In genomic region chr12:102479099-102479887, GRCh38 we compare ENCODE assay signal across 8 cellular contexts.
A peak's percentile ranks its signal among the peaks of the same experiment; 100 is the strongest.
DNase-seq lines count a peak whose midpoint lies in the region; ATAC-seq and TF ChIP-seq lines count a peak whose summit lies in the region.

No MANE protein-coding gene starts in this region.

- no peaks in the 10 kb centered on the region for H3K9me3 ChIP-seq in duodenal mucosa (ENCODE audit: control insufficient read depth in 1 of 2, low read length in 2 of 2)

- H3K36me3 ChIP-seq in duodenal mucosa (ENCODE audit: control insufficient read depth in 1 of 2, insufficient read depth in 2 of 2, low read length in 2 of 2) = no peaks in the 10 kb centered on the region
- H3K36me3 ChIP-seq in rectal smooth muscle tissue (ENCODE audit: control insufficient read depth, insufficient read depth, low read length) = no peaks in the 10 kb centered on the region

- H3K27ac ChIP-seq in duodenal mucosa (ENCODE audit: low read depth, low read length) (peak overlapping the region; percentile 50), rectal smooth muscle tissue (ENCODE audit: low read depth, low read length) (no peak overlapping the region)

- H3K4me3 ChIP-seq in duodenal mucosa (ENCODE audit: low read depth in 1 of 2, low read length in 2 of 2) = peak overlapping the region; percentile 51 to 55
- H3K4me3 ChIP-seq in rectal smooth muscle tissue (ENCODE audit: low read length) = peak overlapping the region; percentile 58

- DNase-seq in DMS79 treated with DMSO at 0.1 percent for 48 hours (lab: John Stamatoyannopoulos, UW) (peak; percentile 30), GM20000 (ENCODE audit: low spot score) (peak; percentile 22), NCI-H226 (no peak), putamen (ENCODE audit: low spot score) (no peak), NCI-H187 (lab: John Stamatoyannopoulos, UW) (no peak)

- TF ChIP-seq CTCF in GM20000 (IDR thresholded peaks at IDR 0.05; ENCODE audit: extremely low read depth, missing control alignments) = no peak

- ATAC-seq in HG03460 (IDR thresholded peaks at IDR 0.05; ENCODE audit: unreplicated experiment) = peak; percentile 35

- peaks cover 6 to 15% of the 10 kb centered on the region in 2 donors for H3K4me1 ChIP-seq in duodenal mucosa (ENCODE audit: control insufficient read depth in 1 of 2, insufficient read depth in 2 of 2, low read length in 2 of 2)
- H3K4me1 ChIP-seq in rectal smooth muscle tissue (ENCODE audit: control insufficient read depth, insufficient read depth, low read length) = peaks cover 9% of the 10 kb centered on the region

- H3K27me3 ChIP-seq in duodenal mucosa (ENCODE audit: control insufficient read depth in 1 of 2, insufficient read depth in 2 of 2, low read length in 2 of 2) (no peaks in the 10 kb centered on the region), rectal smooth muscle tissue (ENCODE audit: control insufficient read depth, insufficient read depth, low read length) (no peaks in the 10 kb centered on the region)

- H3K9ac ChIP-seq in duodenal mucosa (ENCODE audit: low read depth in 1 of 2, low read length in 2 of 2) (peak overlapping the region; percentile 12 to 33), rectal smooth muscle tissue (ENCODE audit: low read length) (no peak overlapping the region)

Comparison
In these comparisons a context has a peak if more than half of its experiments do, and no peak if none do; other contexts are left out.
1. DNase-seq: peak in DMS79 treated with DMSO at 0.1 percent for 48 hours (single experiment) and GM20000 (single experiment); none in NCI-H226 (single experiment), putamen (single experiment) and NCI-H187 (0 of 2).